ENCODE assay signal across 8 cellular contexts in the genomic region with DNA sequence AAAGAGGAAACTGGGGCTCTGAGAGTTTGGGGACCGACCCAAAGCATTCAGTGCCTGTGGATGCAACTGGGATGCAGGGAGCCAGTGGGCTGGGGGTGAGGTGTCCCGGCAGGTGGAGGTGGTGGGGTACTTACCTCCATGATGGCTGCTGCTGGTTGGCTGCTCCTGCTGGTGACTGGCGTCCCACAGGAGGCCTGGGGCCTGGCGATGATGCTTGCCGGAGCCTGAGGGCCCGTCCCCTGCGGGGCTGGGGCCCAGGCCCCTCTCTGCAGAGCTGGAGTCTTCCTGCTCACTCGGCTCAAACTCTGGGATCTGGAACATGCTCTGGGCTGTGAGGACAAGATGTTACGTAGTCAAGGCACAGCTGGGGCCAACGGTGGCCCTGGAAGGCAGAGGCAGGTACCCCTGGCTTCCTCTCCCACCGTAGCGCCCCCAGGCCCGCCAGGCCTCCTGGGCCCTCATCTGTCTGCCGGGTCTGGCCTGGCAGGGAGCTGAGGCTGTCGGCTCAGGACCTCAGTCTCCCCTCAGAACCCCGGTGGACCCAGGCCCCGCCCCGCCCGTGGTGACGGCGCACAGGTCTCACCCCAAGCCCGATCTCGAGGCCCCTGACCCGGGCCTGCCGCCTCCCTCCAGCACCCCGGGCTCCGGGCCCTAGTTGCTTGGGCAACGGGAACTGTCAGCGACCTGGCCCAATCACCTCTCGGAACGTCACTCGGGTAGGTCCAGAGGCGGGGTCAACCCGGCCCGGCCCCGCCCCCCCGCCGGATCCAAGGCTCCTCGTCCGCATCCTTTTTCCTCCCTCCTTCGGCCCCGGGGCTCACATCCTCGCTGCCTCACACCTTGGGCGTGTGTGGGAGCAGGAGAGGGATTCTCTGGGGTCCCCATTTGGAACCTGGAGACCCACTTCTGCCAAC.
DNase-seq lines count a peak whose midpoint lies in the region; ATAC-seq and TF ChIP-seq lines count a peak whose summit lies in the region.

A gene (minus strand): TSS at position 618 of the 914 bp plus-strand sequence. CDS start 297 bp downstream, at position 321.

- H3K4me3 Mint-ChIP-seq in activated naive CD4-positive, alpha-beta T cell treated with anti-CD3 and anti-CD28 coated beads, Interleukin-2, amount 50 U/mL, for 24 hours, result peak within 1 kb of the TSS; percentile 88

- no peaks in the 10 kb centered on the region for H3K36me3 Mint-ChIP-seq in activated naive CD4-positive, alpha-beta T cell treated with anti-CD3 and anti-CD28 coated beads, Interleukin-2, amount 50 U/mL, for 24 hours

- H3K4me1 Mint-ChIP-seq in activated naive CD4-positive, alpha-beta T cell treated with anti-CD3 and anti-CD28 coated beads, Interleukin-2, amount 50 U/mL, for 24 hours, result peaks cover 20% of the 10 kb centered on the region

- DNase-seq in GM10248 (ENCODE audit: extremely low spot score) (peak; percentile 99), NCI-H1092 treated with DMSO at 0.1 percent for 48 hours (lab: John Stamatoyannopoulos, UW) (peak; percentile 96), germinal center (ENCODE audit: low spot score) (peak; percentile 98), nucleus accumbens (lab: John Stamatoyannopoulos, UW) (peak; percentile 77 to 98 (median 94)), superior temporal gyrus (ENCODE audit: extremely low spot score) (peak; percentile 96)

- peak; percentile 0 for TF ChIP-seq CTCF in GM10248 (IDR thresholded peaks at IDR 0.05; ENCODE audit: control extremely low read depth, extremely low read depth, low read depth, missing control alignments)

- POLR2A ChIA-PET in GM10248 (lab: Yijun Ruan, JAX), result interaction anchor here (0.8 to 2.7 kb wide), 4 partner anchors 13 to 99 kb away, joined by 3 to 11 read pairs (median 4); a partner anchor contains a TSS

- H3K9me3 Mint-ChIP-seq in activated naive CD4-positive, alpha-beta T cell treated with anti-CD3 and anti-CD28 coated beads, Interleukin-2, amount 50 U/mL, for 24 hours, result no peaks in the 10 kb centered on the region

- ATAC-seq in HG02610 (IDR thresholded peaks at IDR 0.05; ENCODE audit: unreplicated experiment), result peak; percentile 79
- peak; percentile 91 for ATAC-seq in SK-N-SH treated with all-trans-retinoic acid at 6 μM for 48 hours

- CTCF ChIA-PET in GM10248 (lab: Yijun Ruan, JAX), result interaction anchor here (1.2 to 14.3 kb wide), 4 partner anchors 13 to 79 kb away, joined by 3 to 186 read pairs (median 14); a partner anchor contains a TSS

- H3K27me3 Mint-ChIP-seq in activated naive CD4-positive, alpha-beta T cell treated with anti-CD3 and anti-CD28 coated beads, Interleukin-2, amount 50 U/mL, for 24 hours, result no peaks in the 10 kb centered on the region

- H3K27ac Mint-ChIP-seq in activated naive CD4-positive, alpha-beta T cell treated with anti-CD3 and anti-CD28 coated beads, Interleukin-2, amount 50 U/mL, for 24 hours, result peak within 1 kb of the TSS; percentile 96

TF ChIP-seq in SK-N-SH treated with all-trans-retinoic acid at 6 μM for 48 hours, 23 proteins besides CTCF, POLR2A, EP300 and RAD21:
- TF ChIP-seq RARB (CRISPR knock-in tag; IDR thresholded peaks at IDR 0.05) (no peak), ZNF8 (CRISPR knock-in tag; IDR thresholded peaks at IDR 0.05) (no peak), TCF4 (CRISPR knock-in tag; IDR thresholded peaks at IDR 0.05; ENCODE audit: borderline replicate concordance) (no peak), ZC3H10 (CRISPR knock-in tag; IDR thresholded peaks at IDR 0.05) (no peak)
- TF ChIP-seq, protein P1, sequence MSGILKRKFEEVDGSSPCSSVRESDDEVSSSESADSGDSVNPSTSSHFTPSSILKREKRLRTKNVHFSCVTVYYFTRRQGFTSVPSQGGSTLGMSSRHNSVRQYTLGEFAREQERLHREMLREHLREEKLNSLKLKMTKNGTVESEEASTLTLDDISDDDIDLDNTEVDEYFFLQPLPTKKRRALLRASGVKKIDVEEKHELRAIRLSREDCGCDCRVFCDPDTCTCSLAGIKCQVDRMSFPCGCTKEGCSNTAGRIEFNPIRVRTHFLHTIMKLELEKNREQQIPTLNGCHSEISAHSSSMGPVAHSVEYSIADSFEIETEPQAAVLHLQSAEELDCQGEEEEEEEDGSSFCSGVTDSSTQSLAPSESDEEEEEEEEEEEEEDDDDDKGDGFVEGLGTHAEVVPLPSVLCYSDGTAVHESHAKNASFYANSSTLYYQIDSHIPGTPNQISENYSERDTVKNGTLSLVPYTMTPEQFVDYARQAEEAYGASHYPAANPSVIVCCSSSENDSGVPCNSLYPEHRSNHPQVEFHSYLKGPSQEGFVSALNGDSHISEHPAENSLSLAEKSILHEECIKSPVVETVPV (CRISPR knock-in tag; IDR thresholded peaks at IDR 0.05), result no peak
- TF ChIP-seq, protein P2, sequence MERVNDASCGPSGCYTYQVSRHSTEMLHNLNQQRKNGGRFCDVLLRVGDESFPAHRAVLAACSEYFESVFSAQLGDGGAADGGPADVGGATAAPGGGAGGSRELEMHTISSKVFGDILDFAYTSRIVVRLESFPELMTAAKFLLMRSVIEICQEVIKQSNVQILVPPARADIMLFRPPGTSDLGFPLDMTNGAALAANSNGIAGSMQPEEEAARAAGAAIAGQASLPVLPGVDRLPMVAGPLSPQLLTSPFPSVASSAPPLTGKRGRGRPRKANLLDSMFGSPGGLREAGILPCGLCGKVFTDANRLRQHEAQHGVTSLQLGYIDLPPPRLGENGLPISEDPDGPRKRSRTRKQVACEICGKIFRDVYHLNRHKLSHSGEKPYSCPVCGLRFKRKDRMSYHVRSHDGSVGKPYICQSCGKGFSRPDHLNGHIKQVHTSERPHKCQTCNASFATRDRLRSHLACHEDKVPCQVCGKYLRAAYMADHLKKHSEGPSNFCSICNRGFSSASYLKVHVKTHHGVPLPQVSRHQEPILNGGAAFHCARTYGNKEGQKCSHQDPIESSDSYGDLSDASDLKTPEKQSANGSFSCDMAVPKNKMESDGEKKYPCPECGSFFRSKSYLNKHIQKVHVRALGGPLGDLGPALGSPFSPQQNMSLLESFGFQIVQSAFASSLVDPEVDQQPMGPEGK (CRISPR knock-in tag; IDR thresholded peaks at IDR 0.05; ENCODE audit: borderline replicate concordance), result no peak

Comparison
In these comparisons a context has a peak if more than half of its experiments do, and no peak if none do; other contexts are left out.
1. Peak in every context shown above with its lines: DNase-seq and ATAC-seq.